Comparison of ENCODE assay signal across 1 cellular context in genomic region chr3:181383201-181383600, GRCh38.
TF ChIP-seq lines count a peak whose summit lies in the region.

No MANE protein-coding gene starts in this region.

TF ChIP-seq in H1, 55 proteins besides CTCF, POLR2A, EP300 and RAD21:
- TF ChIP-seq RBBP5 (IDR thresholded peaks at IDR 0.05; ENCODE audit: borderline replicate concordance, low read depth, low read length) (no peak), TAF1 (IDR thresholded peaks at IDR 0.05; ENCODE audit: low read depth, low read length) (no peak), KDM1A (IDR thresholded peaks at IDR 0.05; ENCODE audit: borderline replicate concordance, low read length) (no peak), SP4 (IDR thresholded peaks at IDR 0.05; ENCODE audit: low read length) (no peak), MAX (IDR thresholded peaks at IDR 0.05) (no peak), GTF2F1 (IDR thresholded peaks at IDR 0.05; ENCODE audit: borderline replicate concordance, low read depth, low read length) (no peak), KDM4A (IDR thresholded peaks at IDR 0.05; ENCODE audit: low read depth, low read length, severe bottlenecking) (no peak), CHD2 (IDR thresholded peaks at IDR 0.05; ENCODE audit: low read length) (no peak), SRF (IDR thresholded peaks at IDR 0.05; ENCODE audit: low read depth, low read length) (no peak)
- TF ChIP-seq, protein P1, sequence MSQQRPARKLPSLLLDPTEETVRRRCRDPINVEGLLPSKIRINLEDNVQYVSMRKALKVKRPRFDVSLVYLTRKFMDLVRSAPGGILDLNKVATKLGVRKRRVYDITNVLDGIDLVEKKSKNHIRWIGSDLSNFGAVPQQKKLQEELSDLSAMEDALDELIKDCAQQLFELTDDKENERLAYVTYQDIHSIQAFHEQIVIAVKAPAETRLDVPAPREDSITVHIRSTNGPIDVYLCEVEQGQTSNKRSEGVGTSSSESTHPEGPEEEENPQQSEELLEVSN (IDR thresholded peaks at IDR 0.05): no peak
